8 cellular contexts compared by ENCODE assay signal in the genomic region with DNA sequence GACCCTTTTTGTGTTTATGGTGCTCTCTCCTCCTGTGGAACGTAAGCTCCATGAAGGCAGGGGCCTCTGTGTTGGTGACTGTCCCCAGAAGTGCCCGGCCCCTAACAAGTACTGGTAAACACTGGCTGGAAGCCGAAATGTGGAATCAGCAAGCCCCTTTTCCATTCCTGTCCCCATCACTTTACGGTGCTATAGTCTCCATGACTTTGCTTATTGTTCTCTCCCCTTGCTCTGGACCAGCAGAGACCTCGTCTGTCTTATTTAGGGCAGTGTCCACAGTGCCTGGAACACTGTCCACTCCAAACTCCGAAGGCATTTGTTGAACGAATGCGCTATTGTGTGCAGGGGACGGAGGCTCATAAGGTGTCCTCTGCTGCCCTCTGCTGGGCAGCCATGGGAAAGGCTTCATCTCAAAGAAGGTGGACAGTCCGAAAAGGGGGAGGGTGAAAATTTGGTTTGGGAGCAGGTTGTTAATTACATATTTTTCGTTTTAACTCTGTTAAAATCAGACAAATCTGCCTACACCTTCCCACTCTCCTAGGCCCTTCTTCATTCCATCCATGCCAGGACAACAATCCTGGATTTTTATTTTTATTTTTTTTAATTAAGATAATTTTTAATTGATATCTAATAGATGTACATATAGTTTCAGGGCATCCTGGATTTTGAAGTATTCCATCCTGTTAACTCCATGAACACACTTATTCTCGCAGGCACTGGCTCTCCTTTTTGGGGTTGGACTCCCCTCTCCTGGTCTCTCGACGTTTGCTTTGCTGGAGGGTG.
DNase-seq lines count a peak whose midpoint lies in the region; ATAC-seq, FAIRE-seq and TF ChIP-seq lines count a peak whose summit lies in the region.

No MANE protein-coding gene starts in this region.

- no peak for TF ChIP-seq POLR2A in endothelial cell of umbilical vein (IDR thresholded peaks at IDR 0.05; ENCODE audit: low read depth, low read length)

- H3K9me3 ChIP-seq in endothelial cell of umbilical vein (replicated peaks; ENCODE audit: control insufficient read depth, insufficient read depth, low read length) = no peaks in the 10 kb centered on the region

- H3K9ac ChIP-seq in endothelial cell of umbilical vein (replicated peaks; ENCODE audit: extremely low read depth, insufficient read depth, low read length) = no peak overlapping the region

- ATAC-seq in GM18858 (IDR thresholded peaks at IDR 0.05; ENCODE audit: unreplicated experiment) = no peak

- TF ChIP-seq CTCF in HL-60 (IDR thresholded peaks at IDR 0.05; ENCODE audit: insufficient read depth, low read length) (peak; percentile 60), endothelial cell of umbilical vein (IDR thresholded peaks at IDR 0.05; ENCODE audit: extremely low read depth in 1 of 2, insufficient read depth in 1 of 2, low read depth in 1 of 2, low read length in 2 of 2) (peak; percentile 80 to 87)

- FAIRE-seq in endothelial cell of umbilical vein (lab: Jason Lieb, UNC) = peak; percentile 67

- no peaks in the 10 kb centered on the region for H3K79me2 ChIP-seq in endothelial cell of umbilical vein (ENCODE audit: control insufficient read depth, insufficient read depth, low read length)

- no peaks in the 10 kb centered on the region for H4K20me1 ChIP-seq in endothelial cell of umbilical vein (replicated peaks; ENCODE audit: control insufficient read depth, extremely low read depth, insufficient read depth, low read length)

- no peak overlapping the region for H3K4me3 ChIP-seq in HL-60 (replicated peaks; ENCODE audit: insufficient read depth, low read length)
- no peak overlapping the region for H3K4me3 ChIP-seq in endothelial cell of umbilical vein (replicated peaks in 1 of 3; ENCODE audit: insufficient read depth in 1 of 3, low read depth in 1 of 3, low read length in 3 of 3)

- no TSS peak for BruUV-seq in endothelial cell of umbilical vein (replicated peaks; lab: Mats Ljungman, UMichigan)

- H3K27ac ChIP-seq in HL-60 (replicated peaks) (no peak overlapping the region), endothelial cell of umbilical vein (ENCODE audit: insufficient read depth, low read depth, low read length) (no peak overlapping the region)

- H3K4me1 ChIP-seq in endothelial cell of umbilical vein (ENCODE audit: control insufficient read depth, extremely low read depth, insufficient read depth, low read length) = peaks cover 8% of the 10 kb centered on the region

- POLR2A ChIA-PET in endothelial cell of umbilical vein (lab: Charles Lee) = no interaction called here

- dilution Hi-C loops in endothelial cell of umbilical vein (cut with MboI; ENCODE audit: extremely low pct_ligation_motif_present, low sequenced_read_pairs) = no loop called here

- H3K4me2 ChIP-seq in endothelial cell of umbilical vein (ENCODE audit: insufficient read depth, low read length) = no peak overlapping the region

- CTCF ChIA-PET in endothelial cell of umbilical vein (lab: Charles Lee) = interaction anchor here (0.7 to 5.2 kb wide), 8 partner anchors 338 to 802 kb away, joined by 3 to 51 read pairs (median 3); a partner anchor contains a TSS

- H3K27me3 ChIP-seq in HL-60 (ENCODE audit: insufficient read depth, poor library complexity, severe bottlenecking) = no peaks in the 10 kb centered on the region
- no peaks in the 10 kb centered on the region for H3K27me3 ChIP-seq in endothelial cell of umbilical vein (ENCODE audit: control insufficient read depth in 2 of 2, insufficient read depth in 2 of 2, low read length in 2 of 2)

- peak; percentile 36 for DNase-seq in GM04504 (ENCODE audit: low read depth)
- peak; percentile 35 to 54 for DNase-seq in HL-60 (ENCODE audit: low read depth in 1 of 2, low spot score in 1 of 2)
- DNase-seq in NOMO-1 treated with dmso at 0.1 percent for 144 hours (lab: John Stamatoyannopoulos, UW; ENCODE audit: unreplicated experiment) = peak; percentile 44
- DNase-seq in activated CD8-positive, alpha-beta memory T cell treated with anti-CD3 and anti-CD28 coated beads, Interleukin-2, amount 50 U/mL, for 4 hours = peak; percentile 69
- DNase-seq in endothelial cell of umbilical vein (ENCODE audit: low read depth, low spot score) = peak; percentile 68
- DNase-seq in mucosa of gallbladder (ENCODE audit: low spot score) = peak; percentile 75
- DNase-seq in stimulated activated CD8-positive, alpha-beta memory T cell treated with anti-CD3 and anti-CD28 coated beads, Interleukin-7, amount 100 ng/mL, for 4 hours (ENCODE audit: low read depth in 2 of 2) = peak; percentile 23 to 38

- no peak overlapping the region for H2AFZ ChIP-seq in endothelial cell of umbilical vein (ENCODE audit: low read depth, low read length)

- H3K9me1 ChIP-seq in endothelial cell of umbilical vein (replicated peaks; ENCODE audit: control insufficient read depth, extremely low read depth, insufficient read depth, low read length) = no peaks in the 10 kb centered on the region

- no peaks in the 10 kb centered on the region for H3K36me3 ChIP-seq in endothelial cell of umbilical vein (ENCODE audit: control insufficient read depth in 2 of 2, extremely low read depth in 1 of 2, insufficient read depth in 2 of 2, low read length in 2 of 2)

- intact Hi-C loops in endothelial cell of umbilical vein (cut with micrococcal nuclease) = loop anchor here (1.0 to 10.0 kb wide), 12 partner anchors 95 to 1052 kb away; a partner anchor contains a TSS

TF ChIP-seq in endothelial cell of umbilical vein, 7 proteins besides CTCF, POLR2A, EP300 and RAD21:
- TF ChIP-seq, protein P1, sequence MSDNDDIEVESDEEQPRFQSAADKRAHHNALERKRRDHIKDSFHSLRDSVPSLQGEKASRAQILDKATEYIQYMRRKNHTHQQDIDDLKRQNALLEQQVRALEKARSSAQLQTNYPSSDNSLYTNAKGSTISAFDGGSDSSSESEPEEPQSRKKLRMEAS (IDR thresholded peaks at IDR 0.05; ENCODE audit: insufficient read depth, insufficient read length) = no peak
- TF ChIP-seq JUN (IDR thresholded peaks at IDR 0.05; ENCODE audit: borderline replicate concordance, insufficient read depth, insufficient read length, low read depth) = no peak
- TF ChIP-seq MYC (IDR thresholded peaks at IDR 0.05; ENCODE audit: low read depth, low read length) = no peak
- no peak for TF ChIP-seq GATA2 (IDR thresholded peaks at IDR 0.05; ENCODE audit: insufficient read depth, insufficient read length, low read depth, low read length)
- no peak for TF ChIP-seq FOS (IDR thresholded peaks at IDR 0.05; ENCODE audit: borderline replicate concordance, insufficient read depth, low read length)
- no peak for TF ChIP-seq EZH2 (IDR thresholded peaks at IDR 0.05; ENCODE audit: borderline replicate concordance, low read depth, low read length, severe bottlenecking)
- TF ChIP-seq POLR2AphosphoS5 (IDR thresholded peaks at IDR 0.05; ENCODE audit: insufficient read depth, low read depth, low read length) = no peak
TF ChIP-seq in endothelial cell of umbilical vein: peak in this region for 0.
